ENCODE assay signal across 8 cellular contexts in genomic region chr13:48975101-48975925, GRCh38. TPM values are rescaled to one million over a fixed set of nuclear protein-coding genes. Genes with fewer than 3 reads are reported as not detected.
DNase-seq lines count a peak whose midpoint lies in the region; ATAC-seq and TF ChIP-seq lines count a peak whose summit lies in the region.

A gene with protein sequence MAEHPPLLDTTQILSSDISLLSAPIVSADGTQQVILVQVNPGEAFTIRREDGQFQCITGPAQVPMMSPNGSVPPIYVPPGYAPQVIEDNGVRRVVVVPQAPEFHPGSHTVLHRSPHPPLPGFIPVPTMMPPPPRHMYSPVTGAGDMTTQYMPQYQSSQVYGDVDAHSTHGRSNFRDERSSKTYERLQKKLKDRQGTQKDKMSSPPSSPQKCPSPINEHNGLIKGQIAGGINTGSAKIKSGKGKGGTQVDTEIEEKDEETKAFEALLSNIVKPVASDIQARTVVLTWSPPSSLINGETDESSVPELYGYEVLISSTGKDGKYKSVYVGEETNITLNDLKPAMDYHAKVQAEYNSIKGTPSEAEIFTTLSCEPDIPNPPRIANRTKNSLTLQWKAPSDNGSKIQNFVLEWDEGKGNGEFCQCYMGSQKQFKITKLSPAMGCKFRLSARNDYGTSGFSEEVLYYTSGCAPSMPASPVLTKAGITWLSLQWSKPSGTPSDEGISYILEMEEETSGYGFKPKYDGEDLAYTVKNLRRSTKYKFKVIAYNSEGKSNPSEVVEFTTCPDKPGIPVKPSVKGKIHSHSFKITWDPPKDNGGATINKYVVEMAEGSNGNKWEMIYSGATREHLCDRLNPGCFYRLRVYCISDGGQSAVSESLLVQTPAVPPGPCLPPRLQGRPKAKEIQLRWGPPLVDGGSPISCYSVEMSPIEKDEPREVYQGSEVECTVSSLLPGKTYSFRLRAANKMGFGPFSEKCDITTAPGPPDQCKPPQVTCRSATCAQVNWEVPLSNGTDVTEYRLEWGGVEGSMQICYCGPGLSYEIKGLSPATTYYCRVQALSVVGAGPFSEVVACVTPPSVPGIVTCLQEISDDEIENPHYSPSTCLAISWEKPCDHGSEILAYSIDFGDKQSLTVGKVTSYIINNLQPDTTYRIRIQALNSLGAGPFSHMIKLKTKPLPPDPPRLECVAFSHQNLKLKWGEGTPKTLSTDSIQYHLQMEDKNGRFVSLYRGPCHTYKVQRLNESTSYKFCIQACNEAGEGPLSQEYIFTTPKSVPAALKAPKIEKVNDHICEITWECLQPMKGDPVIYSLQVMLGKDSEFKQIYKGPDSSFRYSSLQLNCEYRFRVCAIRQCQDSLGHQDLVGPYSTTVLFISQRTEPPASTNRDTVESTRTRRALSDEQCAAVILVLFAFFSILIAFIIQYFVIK (plus strand): TSS chr13:48975912. CDS start chr13:49006191, 30,279 bp downstream.

- H3K4me3 ChIP-seq in AG04449 (ENCODE audit: low read depth, low read length) (peak within 1 kb of the TSS; percentile 81), stomach smooth muscle (ENCODE audit: low read length in 2 of 2) (peak within 1 kb of the TSS; percentile 85 to 88)

- POLR2A ChIA-PET in AG04449 (lab: Yijun Ruan, JAX) = no interaction called here

- ATAC-seq in GM18498 (IDR thresholded peaks at IDR 0.05; ENCODE audit: unreplicated experiment) (peak; percentile 16), HG03103 (IDR thresholded peaks at IDR 0.05; ENCODE audit: low read depth, unreplicated experiment) (peak; percentile 8), naive B cell (ENCODE audit: low read depth in 2 of 2) (peak; percentile 33 to 35)

- no peaks in the 10 kb centered on the region for H3K4me1 ChIP-seq in stomach smooth muscle (ENCODE audit: control insufficient read depth, insufficient read depth, low read length)

- TF ChIP-seq CTCF in AG04449 (IDR thresholded peaks at IDR 0.05; ENCODE audit: insufficient read depth, low read length, missing control alignments) = no peak

- H3K27me3 ChIP-seq in stomach smooth muscle (ENCODE audit: control insufficient read depth in 1 of 2, insufficient read depth in 2 of 2, low read length in 2 of 2) = no peaks in the 10 kb centered on the region

- CTCF ChIA-PET in AG04449 (lab: Yijun Ruan, JAX) = interaction anchor here (0.9 to 1.3 kb wide), 2 partner anchors 265 to 267 kb away, joined by 3 read pairs; no protein-coding TSS in a partner anchor

- H3K9me3 Mint-ChIP-seq in activated T-cell treated with anti-CD3 and anti-CD28 coated beads, Interleukin-2, amount 50 U/mL, for 24 hours = peaks cover 30% of the 10 kb centered on the region
- H3K9me3 Mint-ChIP-seq in naive B cell = peaks cover 9 to 23% (median 11%) of the 10 kb centered on the region in 7 donors

- H3K4me1 Mint-ChIP-seq in activated T-cell treated with anti-CD3 and anti-CD28 coated beads, Interleukin-2, amount 50 U/mL, for 24 hours (ENCODE audit: low read depth) = peaks cover 36% of the 10 kb centered on the region
- H3K4me1 Mint-ChIP-seq in naive B cell = peaks cover 25 to 39% (median 37%) of the 10 kb centered on the region in 3 donors

- H3K36me3 Mint-ChIP-seq in activated T-cell treated with anti-CD3 and anti-CD28 coated beads, Interleukin-2, amount 50 U/mL, for 24 hours (ENCODE audit: low read depth) = peaks cover 47% of the 10 kb centered on the region
- H3K36me3 Mint-ChIP-seq in naive B cell = peaks cover 10 to 17% of the 10 kb centered on the region in 2 donors

- H3K9me3 ChIP-seq in stomach smooth muscle (ENCODE audit: control insufficient read depth in 2 of 2, low read length in 2 of 2) = no peaks in the 10 kb centered on the region

- H3K9ac ChIP-seq in stomach smooth muscle (ENCODE audit: low read length in 2 of 2) = peak within 1 kb of the TSS; percentile 90 to 97

- peak within 1 kb of the TSS; percentile 94 for H3K4me3 Mint-ChIP-seq in activated T-cell treated with anti-CD3 and anti-CD28 coated beads, Interleukin-2, amount 50 U/mL, for 24 hours
- H3K4me3 Mint-ChIP-seq in naive B cell = peak within 1 kb of the TSS; percentile 93 to 99 (median 97)

- peak within 1 kb of the TSS; percentile 91 for H3K27ac ChIP-seq in stomach smooth muscle (ENCODE audit: low read length)

- no peaks in the 10 kb centered on the region for H3K36me3 ChIP-seq in stomach smooth muscle (ENCODE audit: control insufficient read depth in 2 of 2, insufficient read depth in 2 of 2, low read length in 2 of 2)

- no peaks in the 10 kb centered on the region for H3K27me3 Mint-ChIP-seq in activated T-cell treated with anti-CD3 and anti-CD28 coated beads, Interleukin-2, amount 50 U/mL, for 24 hours
- H3K27me3 Mint-ChIP-seq in naive B cell = peaks cover 5 to 8% (median 6%) of the 10 kb centered on the region in 3 donors

- no peak for DNase-seq in AG04449 (ENCODE audit: low read depth, low spot score)
- DNase-seq in NOMO-1 (lab: John Stamatoyannopoulos, UW; ENCODE audit: unreplicated experiment in 2 of 2) = peak; percentile 35 to 71
- DNase-seq in activated T-cell treated with anti-CD3 and anti-CD28 coated beads, Interleukin-2, amount 50 U/mL, for 24 hours = no peak
- DNase-seq in fibroblast of gingiva (ENCODE audit: low read depth) = peak; percentile 48
- DNase-seq in naive B cell = no peak

- peak within 1 kb of the TSS; percentile 98 for H3K27ac Mint-ChIP-seq in activated T-cell treated with anti-CD3 and anti-CD28 coated beads, Interleukin-2, amount 50 U/mL, for 24 hours
- peak within 1 kb of the TSS; percentile 91 to 99 (median 99) for H3K27ac Mint-ChIP-seq in naive B cell

RNA-seq across cellular contexts. Expression of the gene that starts here (rescaled TPM):
- 1 to 10 TPM; 6.8 to 9.8 (median 8.0) TPM for polyA plus RNA-seq in naive B cell (ENCODE audit: low read depth in 6 of 6)

Comparison
In these comparisons a context has a peak if more than half of its experiments do, and no peak if none do; other contexts are left out.
1. DNase-seq: peak in NOMO-1 (2 of 2) and fibroblast of gingiva (single experiment); none in AG04449 (single experiment), activated T-cell treated with anti-CD3 and anti-CD28 coated beads, Interleukin-2, amount 50 U/mL, for 24 hours (single experiment) and naive B cell (single experiment).
2. Peak in every context shown above with its lines, with median percentiles within 50 percentile points of each other: ATAC-seq.